ENCODE assay signal across 8 cellular contexts in genomic region chr5:82107277-82107676, GRCh38.
DNase-seq lines count a peak whose midpoint lies in the region; ATAC-seq and TF ChIP-seq lines count a peak whose summit lies in the region.

No MANE protein-coding gene starts in this region.

- no peak overlapping the region for H3K9ac ChIP-seq in OCI-LY3 (ENCODE audit: low read length)

- no peak overlapping the region for H3K4me3 ChIP-seq in OCI-LY3 (ENCODE audit: low read length)
- H3K4me3 ChIP-seq in epithelial cell of proximal tubule (ENCODE audit: low read depth, low read length) = no peak overlapping the region
- H3K4me3 ChIP-seq in psoas muscle = no peak overlapping the region

- no peaks in the 10 kb centered on the region for H3K36me3 ChIP-seq in OCI-LY3 (replicated peaks; ENCODE audit: low read depth, low read length)
- H3K36me3 ChIP-seq in psoas muscle (ENCODE audit: insufficient read depth in 1 of 2, low read depth in 1 of 2) = no peaks in the 10 kb centered on the region

- H3K4me1 ChIP-seq in OCI-LY3 (ENCODE audit: low read length) (no peaks in the 10 kb centered on the region), psoas muscle (peaks cover 10% of the 10 kb centered on the region)

- no peak overlapping the region for H3K27ac ChIP-seq in OCI-LY3 (ENCODE audit: low read length)
- no peak overlapping the region for H3K27ac ChIP-seq in psoas muscle

- no peak overlapping the region for H2AFZ ChIP-seq in OCI-LY3 (ENCODE audit: low read depth, low read length)

- peak in 2 of 4 donors; percentile 56 to 78 for ATAC-seq in psoas muscle
- no peak for ATAC-seq in sciatic nerve

- H3K4me2 ChIP-seq in OCI-LY3 (ENCODE audit: low read length) = no peak overlapping the region

- peak; percentile 29; the same call in 1 of the 2 replicates for TF ChIP-seq CTCF in OCI-LY3 (IDR thresholded peaks at IDR 0.05; ENCODE audit: low read depth, low read length)
- peak; percentile 58 for TF ChIP-seq CTCF in epithelial cell of proximal tubule (conservative IDR thresholded peaks at IDR 0.05; ENCODE audit: low read depth, low read length)
- peak; percentile 50 for TF ChIP-seq CTCF in psoas muscle (IDR thresholded peaks at IDR 0.05)

- intact Hi-C loops in psoas muscle (cut with DNase I) (loop anchor here (2.0 to 10.0 kb wide), 3 partner anchors 60 to 118 kb away; no protein-coding TSS in a partner anchor), sciatic nerve (cut with DNase I) (no loop called here)

- DNase-seq in DMS 273 (lab: John Stamatoyannopoulos, UW; ENCODE audit: unreplicated experiment) (peak; percentile 21), DMS 273 treated with DMSO at 0.1 percent for 48 hours (lab: John Stamatoyannopoulos, UW) (no peak), epithelial cell of proximal tubule (ENCODE audit: low read depth) (no peak), psoas muscle (no peak), sciatic nerve (ENCODE audit: low spot score) (no peak)
- DNase-seq in activated CD4-positive, alpha-beta T cell treated with anti-CD3 and anti-CD28 coated beads for 48 hours = no peak
- DNase-seq in NK-92 treated with Interleukin-12 subunit alpha and Interleukin-12 subunit beta, amount 100 ng/mL, for 24 hours (lab: John Stamatoyannopoulos, UW) = no peak

- no peaks in the 10 kb centered on the region for H3K79me2 ChIP-seq in OCI-LY3 (ENCODE audit: low read length)

- no peaks in the 10 kb centered on the region for H3K27me3 ChIP-seq in OCI-LY3 (ENCODE audit: low read depth, low read length)
- no peaks in the 10 kb centered on the region for H3K27me3 ChIP-seq in psoas muscle (ENCODE audit: insufficient read depth in 3 of 3, low read length in 2 of 3)

- no peaks in the 10 kb centered on the region for H4K20me1 ChIP-seq in OCI-LY3 (ENCODE audit: insufficient read depth, low read length)

- no peaks in the 10 kb centered on the region for H3K9me3 ChIP-seq in OCI-LY3 (ENCODE audit: insufficient read depth, low read length)
- H3K9me3 ChIP-seq in psoas muscle = no peaks in the 10 kb centered on the region
